In genomic region chr3:196159526-196159925, GRCh38 we compare ENCODE assay signal across 17 cellular contexts. TPM values are rescaled to one million over a fixed set of nuclear protein-coding genes. Genes with fewer than 3 reads are reported as not detected.
DNase-seq lines count a peak whose midpoint lies in the region; ATAC-seq and TF ChIP-seq lines count a peak whose summit lies in the region.
"Had no signal": no experiment of that assay in that cellular context is flagged by ENCODE, and none has a peak within 500 bp of the region (broad histone marks: within the 10 kb centered on the region; RNA-seq: fewer than 3 reads in every experiment).

No MANE protein-coding gene starts in this region.

- no peak overlapping the region for H3K4me3 Mint-ChIP-seq in stimulated activated naive CD8-positive, alpha-beta T cell treated with anti-CD3 and anti-CD28 coated beads, Interleukin-15, Interleukin-2, amounts not matched to agents 100 ng/mL and 50 ng/mL, for 24 hours
- peak overlapping the region in 1 of 5 experiments; percentile 41 for H3K4me3 Mint-ChIP-seq in brain
- H3K4me3 Mint-ChIP-seq in nephron = no peak overlapping the region
- H3K4me3 Mint-ChIP-seq: nephron progenitor cell had no signal

- no peak for ATAC-seq in stimulated activated naive CD8-positive, alpha-beta T cell treated with anti-CD3 and anti-CD28 coated beads, Interleukin-15, Interleukin-2, amounts not matched to agents 100 U/mL and 50 U/mL, for 24 hours
- no peak for ATAC-seq in HG02938 (IDR thresholded peaks at IDR 0.05; ENCODE audit: unreplicated experiment)
- ATAC-seq in HG02610 (IDR thresholded peaks at IDR 0.05; ENCODE audit: unreplicated experiment) = no peak

- H3K36me3 Mint-ChIP-seq in stimulated activated naive CD8-positive, alpha-beta T cell treated with anti-CD3 and anti-CD28 coated beads, Interleukin-15, Interleukin-2, amounts not matched to agents 100 ng/mL and 50 ng/mL, for 24 hours (ENCODE audit: low read depth) = no peaks in the 10 kb centered on the region
- H3K36me3 Mint-ChIP-seq in brain (no peaks in the 10 kb centered on the region), nephron (ENCODE audit: low read depth) (no peaks in the 10 kb centered on the region)

- H3K9me3 Mint-ChIP-seq in stimulated activated naive CD8-positive, alpha-beta T cell treated with anti-CD3 and anti-CD28 coated beads, Interleukin-15, Interleukin-2, amounts not matched to agents 100 ng/mL and 50 ng/mL, for 24 hours = no peaks in the 10 kb centered on the region
- H3K9me3 Mint-ChIP-seq in brain (peaks cover 0 to 6% (median 0%) of the 10 kb centered on the region in 5 experiments), nephron (no peaks in the 10 kb centered on the region)
- H3K9me3 Mint-ChIP-seq: nephron progenitor cell had no signal

- no peak for DNase-seq in stimulated activated naive CD8-positive, alpha-beta T cell treated with anti-CD3 and anti-CD28 coated beads, Interleukin-15, Interleukin-2, amounts not matched to agents 100 U/mL and 50 U/mL, for 24 hours
- DNase-seq in mucosa of gallbladder (ENCODE audit: low spot score) = no peak
- no peak for DNase-seq in NCI-H2081 (lab: John Stamatoyannopoulos, UW)
- DNase-seq: DMS 273 treated with DMSO at 0.1 percent for 48 hours, dorsolateral prefrontal cortex, left ventricle myocardium inferior, NCI-H1694 treated with DMSO at 0.1 percent for 48 hours, NCI-H526, SW 1271 had no signal

- H3K27ac Mint-ChIP-seq in stimulated activated naive CD8-positive, alpha-beta T cell treated with anti-CD3 and anti-CD28 coated beads, Interleukin-15, Interleukin-2, amounts not matched to agents 100 ng/mL and 50 ng/mL, for 24 hours = peak overlapping the region; percentile 80
- peak overlapping the region in 3 of 5 experiments; percentile 75 to 89 (median 78) for H3K27ac Mint-ChIP-seq in brain
- H3K27ac Mint-ChIP-seq in nephron = peak overlapping the region; percentile 47 to 89 (median 53)
- H3K27ac Mint-ChIP-seq: nephron progenitor cell had no signal

- TF ChIP-seq CTCF in brain (conservative IDR thresholded peaks at IDR 0.05) = no peak
- no peak for TF ChIP-seq CTCF in nephron (IDR thresholded peaks at IDR 0.05; ENCODE audit: unreplicated experiment in 3 of 3)

- peaks cover 21% of the 10 kb centered on the region for H3K4me1 Mint-ChIP-seq in stimulated activated naive CD8-positive, alpha-beta T cell treated with anti-CD3 and anti-CD28 coated beads, Interleukin-15, Interleukin-2, amounts not matched to agents 100 ng/mL and 50 ng/mL, for 24 hours (ENCODE audit: low read depth)
- H3K4me1 Mint-ChIP-seq in brain = peaks cover 11% of the 10 kb centered on the region
- H3K4me1 Mint-ChIP-seq in nephron = peaks cover 5% of the 10 kb centered on the region

- no peaks in the 10 kb centered on the region for H3K27me3 Mint-ChIP-seq in stimulated activated naive CD8-positive, alpha-beta T cell treated with anti-CD3 and anti-CD28 coated beads, Interleukin-15, Interleukin-2, amounts not matched to agents 100 ng/mL and 50 ng/mL, for 24 hours
- H3K27me3 Mint-ChIP-seq in brain (no peaks in the 10 kb centered on the region), nephron (ENCODE audit: low read depth) (no peaks in the 10 kb centered on the region)

RNA-seq across cellular contexts. Expression of gene ZDHHC19, which starts 51.7 kb away (rescaled TPM):
- polyA plus RNA-seq in brain (ENCODE audit: insufficient read depth, low read depth, low replicate concordance) = 0.49 TPM
- total RNA-seq in mucosa of gallbladder = 1.2 TPM
- total RNA-seq: left ventricle myocardium inferior, right atrium auricular region had no signal
- polyA plus RNA-seq: AG04450 had no signal

RNA-seq across cellular contexts. Expression of gene SLC51A, which starts 56.8 kb away (rescaled TPM):
- not detected for polyA plus RNA-seq in brain (ENCODE audit: insufficient read depth, low read depth, low replicate concordance)
- 0.63 TPM for total RNA-seq in mucosa of gallbladder
- total RNA-seq: left ventricle myocardium inferior had no signal
- polyA plus RNA-seq: AG04450 had no signal
